In the genomic region with DNA sequence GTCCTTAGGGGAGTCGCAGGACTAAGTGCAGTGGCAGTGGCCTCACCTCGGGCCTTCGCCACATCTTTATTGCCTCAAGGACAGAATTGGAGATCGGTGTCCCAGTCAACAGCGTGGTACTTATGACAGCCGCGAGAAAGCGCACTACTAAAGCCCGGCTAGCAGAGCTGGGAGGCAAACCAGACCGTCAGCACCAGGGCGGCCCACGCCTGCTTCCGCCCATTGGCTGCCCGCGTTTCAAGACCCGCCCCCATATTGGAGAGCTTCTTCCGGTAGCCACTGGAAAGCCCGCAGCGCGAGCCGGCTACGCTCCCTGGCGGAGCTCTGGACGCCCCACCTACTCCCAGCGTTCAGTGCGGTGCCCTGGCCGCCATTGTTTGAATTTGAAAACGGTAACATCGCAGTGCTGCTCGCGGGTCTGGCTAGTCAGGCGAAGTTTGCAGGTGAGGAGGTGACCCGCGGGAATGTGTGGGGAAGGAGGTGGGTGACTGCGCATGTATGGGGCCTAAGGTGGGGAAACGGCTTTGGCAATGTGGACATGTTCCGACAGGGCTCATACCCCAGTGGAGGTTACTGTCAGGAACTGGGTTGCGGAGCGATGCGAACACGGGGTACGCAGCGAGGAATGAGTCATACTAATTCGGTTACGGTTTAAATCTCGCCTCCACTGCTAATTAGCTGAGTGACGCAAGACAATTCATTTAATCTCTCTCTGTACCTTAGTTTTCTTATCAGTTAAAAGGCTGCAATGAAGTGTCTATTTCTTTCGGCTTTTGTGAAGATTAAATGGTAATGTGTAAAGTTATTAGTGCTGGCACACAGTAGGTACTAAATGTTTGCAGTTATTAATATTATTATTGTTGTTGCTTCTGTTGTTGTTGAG, we compare ENCODE assay signal across 8 cellular contexts. TPM values are rescaled to one million over a fixed set of nuclear protein-coding genes. Genes with fewer than 3 reads are reported as not detected.
DNase-seq lines count a peak whose midpoint lies in the region; ATAC-seq and TF ChIP-seq lines count a peak whose summit lies in the region.

A gene with protein sequence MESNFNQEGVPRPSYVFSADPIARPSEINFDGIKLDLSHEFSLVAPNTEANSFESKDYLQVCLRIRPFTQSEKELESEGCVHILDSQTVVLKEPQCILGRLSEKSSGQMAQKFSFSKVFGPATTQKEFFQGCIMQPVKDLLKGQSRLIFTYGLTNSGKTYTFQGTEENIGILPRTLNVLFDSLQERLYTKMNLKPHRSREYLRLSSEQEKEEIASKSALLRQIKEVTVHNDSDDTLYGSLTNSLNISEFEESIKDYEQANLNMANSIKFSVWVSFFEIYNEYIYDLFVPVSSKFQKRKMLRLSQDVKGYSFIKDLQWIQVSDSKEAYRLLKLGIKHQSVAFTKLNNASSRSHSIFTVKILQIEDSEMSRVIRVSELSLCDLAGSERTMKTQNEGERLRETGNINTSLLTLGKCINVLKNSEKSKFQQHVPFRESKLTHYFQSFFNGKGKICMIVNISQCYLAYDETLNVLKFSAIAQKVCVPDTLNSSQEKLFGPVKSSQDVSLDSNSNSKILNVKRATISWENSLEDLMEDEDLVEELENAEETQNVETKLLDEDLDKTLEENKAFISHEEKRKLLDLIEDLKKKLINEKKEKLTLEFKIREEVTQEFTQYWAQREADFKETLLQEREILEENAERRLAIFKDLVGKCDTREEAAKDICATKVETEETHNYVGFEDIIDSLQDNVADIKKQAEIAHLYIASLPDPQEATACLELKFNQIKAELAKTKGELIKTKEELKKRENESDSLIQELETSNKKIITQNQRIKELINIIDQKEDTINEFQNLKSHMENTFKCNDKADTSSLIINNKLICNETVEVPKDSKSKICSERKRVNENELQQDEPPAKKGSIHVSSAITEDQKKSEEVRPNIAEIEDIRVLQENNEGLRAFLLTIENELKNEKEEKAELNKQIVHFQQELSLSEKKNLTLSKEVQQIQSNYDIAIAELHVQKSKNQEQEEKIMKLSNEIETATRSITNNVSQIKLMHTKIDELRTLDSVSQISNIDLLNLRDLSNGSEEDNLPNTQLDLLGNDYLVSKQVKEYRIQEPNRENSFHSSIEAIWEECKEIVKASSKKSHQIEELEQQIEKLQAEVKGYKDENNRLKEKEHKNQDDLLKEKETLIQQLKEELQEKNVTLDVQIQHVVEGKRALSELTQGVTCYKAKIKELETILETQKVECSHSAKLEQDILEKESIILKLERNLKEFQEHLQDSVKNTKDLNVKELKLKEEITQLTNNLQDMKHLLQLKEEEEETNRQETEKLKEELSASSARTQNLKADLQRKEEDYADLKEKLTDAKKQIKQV (N-terminal part only) (plus strand): TSS at position 353 of the 883 bp plus-strand sequence. CDS start 3,705 bp downstream, outside the sequence.

- H3K27me3 ChIP-seq in left ventricle myocardium inferior (ENCODE audit: low read depth) = no peaks in the 10 kb centered on the region

- H3K36me3 Mint-ChIP-seq in T-helper 17 cell (ENCODE audit: low read depth) (no peaks in the 10 kb centered on the region), progenitor cell of endocrine pancreas (ENCODE audit: insufficient read depth) (no peaks in the 10 kb centered on the region)

- H3K4me3 ChIP-seq in left ventricle myocardium inferior (peak within 1 kb of the TSS; percentile 76), urinary bladder (ENCODE audit: low read depth, low read length) (peak within 1 kb of the TSS; percentile 50)

- peak within 1 kb of the TSS; percentile 98 for H3K4me3 Mint-ChIP-seq in T-helper 17 cell
- H3K4me3 Mint-ChIP-seq in progenitor cell of endocrine pancreas (ENCODE audit: low read depth) = peak within 1 kb of the TSS; percentile 98

- H3K4me1 ChIP-seq in left ventricle myocardium inferior (peaks cover 28% of the 10 kb centered on the region), urinary bladder (ENCODE audit: insufficient read depth) (no peaks in the 10 kb centered on the region)

- H3K4me1 Mint-ChIP-seq in T-helper 17 cell (peaks cover 24% of the 10 kb centered on the region), progenitor cell of endocrine pancreas (ENCODE audit: low read depth) (peaks cover 27% of the 10 kb centered on the region)

- peak within 1 kb of the TSS; percentile 94 for H3K27ac Mint-ChIP-seq in T-helper 17 cell
- peak within 1 kb of the TSS; percentile 99 for H3K27ac Mint-ChIP-seq in progenitor cell of endocrine pancreas

- TF ChIP-seq CTCF in left ventricle myocardium inferior (IDR thresholded peaks at IDR 0.05; ENCODE audit: borderline replicate concordance) (peak; percentile 64), progenitor cell of endocrine pancreas (IDR thresholded peaks at IDR 0.05; ENCODE audit: unreplicated experiment) (peak; percentile 15)

- H3K36me3 ChIP-seq in left ventricle myocardium inferior (no peaks in the 10 kb centered on the region), urinary bladder (ENCODE audit: insufficient read depth) (no peaks in the 10 kb centered on the region)

- intact Hi-C loops in left ventricle myocardium inferior (cut with micrococcal nuclease) = loop anchor here (10.0 kb wide), 1 partner anchor 277 kb away; no protein-coding TSS in a partner anchor

- WGBS in urinary bladder = under 1% methylated on average over 48 of the region's 48 CpGs

- no peaks in the 10 kb centered on the region for H3K9me3 Mint-ChIP-seq in progenitor cell of endocrine pancreas (ENCODE audit: low read depth)

- no peaks in the 10 kb centered on the region for H3K9me3 ChIP-seq in T-helper 17 cell (ENCODE audit: control insufficient read depth, low read length, poor library complexity, severe bottlenecking)
- no peaks in the 10 kb centered on the region for H3K9me3 ChIP-seq in left ventricle myocardium inferior (replicated peaks)

- peak within 1 kb of the TSS; percentile 84 for H3K27ac ChIP-seq in angular gyrus (ENCODE audit: low read depth, low read length)
- peak within 1 kb of the TSS; percentile 94 for H3K27ac ChIP-seq in left ventricle myocardium inferior (replicated peaks)
- H3K27ac ChIP-seq in urinary bladder (ENCODE audit: low read depth) = peak within 1 kb of the TSS; percentile 19

- H3K27me3 Mint-ChIP-seq in T-helper 17 cell (no peaks in the 10 kb centered on the region), progenitor cell of endocrine pancreas (no peaks in the 10 kb centered on the region)

- ATAC-seq in GM18498 (IDR thresholded peaks at IDR 0.05; ENCODE audit: unreplicated experiment) (peak; percentile 98), HG02938 (IDR thresholded peaks at IDR 0.05; ENCODE audit: unreplicated experiment) (peak; percentile 97), T-helper 17 cell (peak; percentile 97)

- DNase-seq in NCI-H1694 treated with DMSO at 0.1 percent for 48 hours (lab: John Stamatoyannopoulos, UW) = peak; percentile 94
- DNase-seq in T-helper 17 cell = peak; percentile 89 to 91 (median 91)
- DNase-seq in left ventricle myocardium inferior = peak; percentile 95
- peak; percentile 92 for DNase-seq in progenitor cell of endocrine pancreas (ENCODE audit: low spot score, unreplicated experiment)

RNA-seq across cellular contexts. Expression of the gene that starts here (rescaled TPM):
- total RNA-seq in T-helper 17 cell (10 to 100 TPM; 17.6 to 36.2 TPM), left ventricle myocardium inferior (2.4 TPM), progenitor cell of endocrine pancreas (24.2 and 27.0 TPM in 2 replicates), urinary bladder (24.5 TPM)
- polyA plus RNA-seq in urinary bladder = 2.4 TPM

Comparison
In these comparisons a context has a peak if more than half of its experiments do, and no peak if none do; other contexts are left out.
1. Peak in every context shown above with its lines: DNase-seq, ATAC-seq, H3K4me3 ChIP-seq and H3K27ac ChIP-seq.
2. H3K27ac ChIP-seq: peak in every context shown above with its lines; median percentile 94 in left ventricle myocardium inferior; 84 in angular gyrus; 19 in urinary bladder.